ENCODE assay signal across 8 cellular contexts in genomic region chr1:112955678-112956502, GRCh38. TPM values are rescaled to one million over a fixed set of nuclear protein-coding genes. Genes with fewer than 3 reads are reported as not detected.
DNase-seq lines count a peak whose midpoint lies in the region; ATAC-seq and TF ChIP-seq lines count a peak whose summit lies in the region.

TSS of gene SLC16A1 (minus strand) at chr1:112956196. CDS start at chr1:112929308, 26,888 bp downstream.

- peak within 1 kb of the TSS; percentile 58 to 84 for H3K27ac ChIP-seq in ovary
- H3K27ac ChIP-seq in thymus (ENCODE audit: low read depth): peak within 1 kb of the TSS; percentile 89

- DNase-seq in NCI-H1105 (lab: John Stamatoyannopoulos, UW): peak; percentile 89
- DNase-seq in SKM-1 (lab: John Stamatoyannopoulos, UW; ENCODE audit: unreplicated experiment): peak; percentile 94
- DNase-seq in activated naive CD4-positive, alpha-beta T cell treated with anti-CD3 and anti-CD28 coated beads, Interleukin-2, amount 50 U/mL, for 72 hours (ENCODE audit: low spot score in 2 of 2): peak; percentile 90 to 95
- peak; percentile 94 for DNase-seq in glutamatergic neuron
- DNase-seq in ovary: peak; percentile 91 to 94 (median 93)

- peaks cover 47 to 52% of the 10 kb centered on the region in 2 donors for H3K36me3 Mint-ChIP-seq in activated naive CD4-positive, alpha-beta T cell treated with anti-CD3 and anti-CD28 coated beads, Interleukin-2, amount 50 U/mL, for 72 hours
- H3K36me3 Mint-ChIP-seq in glutamatergic neuron (ENCODE audit: unreplicated experiment): no peaks in the 10 kb centered on the region

- TF ChIP-seq CTCF in GM12873 (IDR thresholded peaks at IDR 0.05; ENCODE audit: insufficient read depth, low read depth, low read length, missing control alignments) (peak; percentile 0), glutamatergic neuron (IDR thresholded peaks at IDR 0.05; ENCODE audit: partially characterized antibody, unreplicated experiment) (no peak), ovary (IDR thresholded peaks at IDR 0.05) (peak in 2 of 3 donors; percentile 27 to 35)

- H3K4me1 ChIP-seq in ovary (ENCODE audit: insufficient read depth): peaks cover 1% of the 10 kb centered on the region
- peaks cover 5% of the 10 kb centered on the region for H3K4me1 ChIP-seq in thymus (ENCODE audit: control insufficient read depth, insufficient read depth, low read length)

- H3K27me3 Mint-ChIP-seq in glutamatergic neuron (ENCODE audit: unreplicated experiment): peaks cover 3% of the 10 kb centered on the region

- H3K4me3 ChIP-seq in ovary (peak within 1 kb of the TSS; percentile 84), thymus (ENCODE audit: low read length) (peak within 1 kb of the TSS; percentile 86)

- intact Hi-C loops in ovary (cut with DNase I): loop anchor here in 2 of 4 donors (10.0 kb wide), 1 partner anchor 241 kb away; the partner anchor contains the start of gene PPM1J (in 2 of the 2)

- H3K4me1 Mint-ChIP-seq in glutamatergic neuron (ENCODE audit: low read depth, unreplicated experiment): peaks cover 21% of the 10 kb centered on the region

- peak within 1 kb of the TSS; percentile 99 for H3K4me3 Mint-ChIP-seq in glutamatergic neuron (ENCODE audit: unreplicated experiment)

- TF ChIP-seq POLR2A in ovary (IDR thresholded peaks at IDR 0.05): peak; percentile 80

- H3K9me3 Mint-ChIP-seq in activated naive CD4-positive, alpha-beta T cell treated with anti-CD3 and anti-CD28 coated beads, Interleukin-2, amount 50 U/mL, for 72 hours: peaks cover 0 to 4% of the 10 kb centered on the region in 2 donors
- H3K9me3 Mint-ChIP-seq in glutamatergic neuron (ENCODE audit: unreplicated experiment): peaks cover 6% of the 10 kb centered on the region

- H3K36me3 ChIP-seq in ovary (no peaks in the 10 kb centered on the region), thymus (ENCODE audit: control insufficient read depth, insufficient read depth) (no peaks in the 10 kb centered on the region)

- no peak for TF ChIP-seq EP300 in ovary (IDR thresholded peaks at IDR 0.05)

- WGBS in ovary, 3 donors: 0 to 1% (median 1%) methylated on average over 64 to 91 of the region's 91 CpGs
- WGBS in thymus: under 1% methylated on average over 91 of the region's 91 CpGs

- H3K27me3 ChIP-seq in ovary: no peaks in the 10 kb centered on the region
- no peaks in the 10 kb centered on the region for H3K27me3 ChIP-seq in thymus (ENCODE audit: control insufficient read depth, insufficient read depth)

- peak; percentile 73 for ATAC-seq in HG02678 (IDR thresholded peaks at IDR 0.05; ENCODE audit: unreplicated experiment)
- ATAC-seq in activated naive CD4-positive, alpha-beta T cell treated with anti-CD3 and anti-CD28 coated beads, Interleukin-2, amount 50 U/mL, for 72 hours: peak; percentile 73 to 80

- H3K9me3 ChIP-seq in ovary (no peaks in the 10 kb centered on the region), thymus (ENCODE audit: control insufficient read depth) (no peaks in the 10 kb centered on the region)

- peak within 1 kb of the TSS; percentile 95 to 99 for H3K27ac Mint-ChIP-seq in activated naive CD4-positive, alpha-beta T cell treated with anti-CD3 and anti-CD28 coated beads, Interleukin-2, amount 50 U/mL, for 72 hours
- peak within 1 kb of the TSS; percentile 97 for H3K27ac Mint-ChIP-seq in glutamatergic neuron (ENCODE audit: unreplicated experiment)

RNA-seq across cellular contexts. Expression of gene SLC16A1, which starts in this region (rescaled TPM):
- 10 to 100 TPM; 28.0 to 51.5 TPM for total RNA-seq in activated naive CD4-positive, alpha-beta T cell treated with anti-CD3 and anti-CD28 coated beads, Interleukin-2, amount 50 U/mL, for 72 hours
- total RNA-seq in glutamatergic neuron (ENCODE audit: unreplicated experiment): 39.5 TPM
- 10 to 100 TPM; 11.9 to 38.8 (median 23.3) TPM for total RNA-seq in ovary
- 10 to 100 TPM; 10.3 to 38.6 TPM for polyA plus RNA-seq in ovary
- polyA plus RNA-seq in thymus: 19.4 TPM

Comparison
In these comparisons a context has a peak if more than half of its experiments do, and no peak if none do; other contexts are left out.
1. Peak in every context shown above with its lines: DNase-seq, ATAC-seq, H3K4me3 ChIP-seq and H3K27ac ChIP-seq.